Comparison of ENCODE assay signal across 8 cellular contexts in genomic region chr1:42476605-42477004, GRCh38. TPM values are rescaled to one million over a fixed set of nuclear protein-coding genes. Genes with fewer than 3 reads are reported as not detected.
"Had no signal": no experiment of that assay in that cellular context is flagged by ENCODE, and none has a peak within 500 bp of the region (broad histone marks: within the 10 kb centered on the region; RNA-seq: fewer than 3 reads in every experiment).

No MANE protein-coding gene starts in this region.

- H2AFZ ChIP-seq: GM23338 had no signal

- DNase-seq: H9, HCEC 1CT, KBM-7 had no signal

- FAIRE-seq: H1, HTR-8/SVneo had no signal

- H3K4me3 ChIP-seq: GM23338 had no signal

- H3K4me2 ChIP-seq: GM23338, KMS-11 had no signal

- H3K27ac ChIP-seq: KMS-11 had no signal

- ATAC-seq: GM23338 had no signal

- H3K9ac ChIP-seq: KMS-11 had no signal

RNA-seq across cellular contexts. Expression of gene ZMYND12, which starts 20.8 kb away (rescaled TPM):
- total RNA-seq: H1, HT-29 had no signal
